ENCODE assay signal across 14 cellular contexts in genomic region chr5:93941897-93942296, GRCh38.
"Had no signal": no experiment of that assay in that cellular context is flagged by ENCODE, and none has a peak within 500 bp of the region (broad histone marks: within the 10 kb centered on the region; RNA-seq: fewer than 3 reads in every experiment).

No MANE protein-coding gene starts in this region.

- ATAC-seq: esophagus mucosa; left colon; mucosa of descending colon; natural killer cell; right cardiac atrium; stimulated activated memory B cell treated with anti-CD40 and anti-IgM and Interleukin-4, amounts not matched to agents 10 μg/mL and 1 μg/mL and 100 μg/mL, for 72 hours; WTC11 had no signal

- DNase-seq: activated CD4-positive, alpha-beta T cell treated with anti-CD3 and anti-CD28 coated beads, Interleukin-2, amount 10 ng/mL, durations not matched to agents 24 days and 14 days; activated naive CD4-positive, alpha-beta T cell treated with anti-CD3 and anti-CD28 coated beads for 36 hours; left colon; mammary epithelial cell; mucosa of descending colon; natural killer cell; occipital lobe; right cardiac atrium; small intestine; tibial artery; uterus had no signal

- H3K9me3 ChIP-seq: mucosa of descending colon, tibial artery, uterus had no signal

- H3K4me1 ChIP-seq: tibial artery, uterus had no signal

- H3K4me3 ChIP-seq: mucosa of descending colon, tibial artery, uterus had no signal

- H3K27ac ChIP-seq: tibial artery, uterus had no signal

- H3K36me3 ChIP-seq: tibial artery, uterus had no signal
